ENCODE assay signal across 8 cellular contexts in genomic region chr1:107139833-107140702, GRCh38. TPM values are rescaled to one million over a fixed set of nuclear protein-coding genes. Genes with fewer than 3 reads are reported as not detected.
DNase-seq lines count a peak whose midpoint lies in the region; ATAC-seq and TF ChIP-seq lines count a peak whose summit lies in the region.

No MANE protein-coding gene starts in this region.

- H3K36me3 ChIP-seq in CD8-positive, alpha-beta T cell (ENCODE audit: insufficient read depth, low read length): no peaks in the 10 kb centered on the region
- H3K36me3 ChIP-seq in OCI-LY1 (ENCODE audit: insufficient read depth, low read length): no peaks in the 10 kb centered on the region

- H3K9me3 ChIP-seq in CD8-positive, alpha-beta T cell (ENCODE audit: low read length): no peaks in the 10 kb centered on the region
- no peaks in the 10 kb centered on the region for H3K9me3 ChIP-seq in OCI-LY1 (ENCODE audit: low read length)

- POLR2A ChIA-PET in CD8-positive, alpha-beta T cell (lab: Charles Lee): no interaction called here

- H3K4me1 Mint-ChIP-seq in CD8-positive, alpha-beta T cell (ENCODE audit: low read depth): peaks cover 21% of the 10 kb centered on the region

- no peaks in the 10 kb centered on the region for H3K27me3 ChIP-seq in CD8-positive, alpha-beta T cell (ENCODE audit: insufficient read depth, low read length)
- no peaks in the 10 kb centered on the region; the same call in 1 of the 2 replicates for H3K27me3 ChIP-seq in OCI-LY1 (ENCODE audit: insufficient read depth, low read length)

- DNase-seq in CD8-positive, alpha-beta T cell: peak in 3 of 7 experiments; percentile 13 to 49 (median 42)
- peak; percentile 55 for DNase-seq in GM20000 (ENCODE audit: low spot score)
- peak; percentile 9 to 29 for DNase-seq in cardiac fibroblast (ENCODE audit: low read depth in 2 of 2)
- peak; percentile 84 for DNase-seq in islet precursor cell
- peak; percentile 30 for DNase-seq in stimulated activated CD8-positive, alpha-beta memory T cell treated with anti-CD3 and anti-CD28 coated beads, Interleukin-4, amount 100 ng/mL, for 48 hours
- DNase-seq in SW480 (ENCODE audit: low spot score): no peak
- no peak for DNase-seq in NCI-H345 (lab: John Stamatoyannopoulos, UW)

- no peaks in the 10 kb centered on the region for H3K9me3 Mint-ChIP-seq in CD8-positive, alpha-beta T cell

- peak overlapping the region; percentile 69 for H3K4me2 ChIP-seq in OCI-LY1 (ENCODE audit: low read length)

- H3K9me2 ChIP-seq in OCI-LY1 (ENCODE audit: low read depth, low read length): no peaks in the 10 kb centered on the region

- H3F3A ChIP-seq in OCI-LY1 (ENCODE audit: insufficient read depth, low read length): no peaks in the 10 kb centered on the region

- peak; percentile 65 for ATAC-seq in CD8-positive, alpha-beta T cell

- H3K79me2 ChIP-seq in OCI-LY1 (ENCODE audit: insufficient read depth, low read length): no peaks in the 10 kb centered on the region

- H3K27ac Mint-ChIP-seq in CD8-positive, alpha-beta T cell: no peak overlapping the region

- H3K4me3 Mint-ChIP-seq in CD8-positive, alpha-beta T cell: peak overlapping the region; percentile 86

- H3K4me3 ChIP-seq in CD8-positive, alpha-beta T cell (ENCODE audit: low read depth, low read length): peak overlapping the region; percentile 37
- H3K4me3 ChIP-seq in OCI-LY1 (ENCODE audit: low read depth, low read length, poor library complexity, severe bottlenecking): peak overlapping the region; percentile 60
- peak overlapping the region; percentile 35 to 37 for H3K4me3 ChIP-seq in cardiac fibroblast (replicated peaks in 1 of 2; ENCODE audit: low read depth in 2 of 2, low read length in 2 of 2)

- no peak overlapping the region for H3K27ac ChIP-seq in CD8-positive, alpha-beta T cell (ENCODE audit: low read depth, low read length)
- H3K27ac ChIP-seq in OCI-LY1 (ENCODE audit: low read depth, low read length, poor library complexity, severe bottlenecking): no peak overlapping the region

- no peak for TF ChIP-seq CTCF in CD8-positive, alpha-beta T cell (IDR thresholded peaks at IDR 0.05)
- TF ChIP-seq CTCF in GM20000 (IDR thresholded peaks at IDR 0.05; ENCODE audit: extremely low read depth, missing control alignments): no peak
- TF ChIP-seq CTCF in OCI-LY1 (IDR thresholded peaks at IDR 0.05; ENCODE audit: low read length): no peak
- TF ChIP-seq CTCF in cardiac fibroblast (IDR thresholded peaks at IDR 0.05; ENCODE audit: low read depth, low read length): no peak

- CTCF ChIA-PET in CD8-positive, alpha-beta T cell (lab: Charles Lee): interaction anchor here (0.7 kb wide), 1 partner anchor 391 kb away, joined by 3 read pairs; no protein-coding TSS in a partner anchor

- peaks cover 48% of the 10 kb centered on the region for H3K27me3 Mint-ChIP-seq in CD8-positive, alpha-beta T cell (ENCODE audit: low read depth)

- H3K9ac ChIP-seq in OCI-LY1 (ENCODE audit: low read length): no peak overlapping the region

- no peaks in the 10 kb centered on the region for H3K36me3 Mint-ChIP-seq in CD8-positive, alpha-beta T cell

- no peak overlapping the region for H2AFZ ChIP-seq in OCI-LY1 (ENCODE audit: low read length)

- intact Hi-C loops in CD8-positive, alpha-beta T cell (cut with DNase I, micrococcal nuclease): loop anchor here in 1 of 2 experiments (5.0 kb wide), 1 partner anchor 93 kb away; no protein-coding TSS in a partner anchor

- peaks cover 7% of the 10 kb centered on the region for H3K4me1 ChIP-seq in CD8-positive, alpha-beta T cell (ENCODE audit: insufficient read depth, low read length)
- H3K4me1 ChIP-seq in OCI-LY1 (ENCODE audit: insufficient read depth, low read length, severe bottlenecking): peaks cover 18% of the 10 kb centered on the region

- H4K20me1 ChIP-seq in OCI-LY1 (ENCODE audit: insufficient read depth, low read length): no peaks in the 10 kb centered on the region

RNA-seq across cellular contexts. Expression of gene NTNG1, which starts 0.8 kb away (rescaled TPM):
- total RNA-seq in CD8-positive, alpha-beta T cell: not detected

Comparison
In these comparisons a context has a peak if more than half of its experiments do, and no peak if none do; other contexts are left out.
1. DNase-seq: peak in GM20000 (single experiment), cardiac fibroblast (2 of 2), islet precursor cell (single experiment) and stimulated activated CD8-positive, alpha-beta memory T cell treated with anti-CD3 and anti-CD28 coated beads, Interleukin-4, amount 100 ng/mL, for 48 hours (single experiment); none in SW480 (single experiment) and NCI-H345 (single experiment).
2. Peak in every context shown above with its lines, with median percentiles within 50 percentile points of each other: H3K4me3 ChIP-seq.